23 cellular contexts compared by ENCODE assay signal in genomic region chr3:46844397-46844796, GRCh38. TPM values are rescaled to one million over a fixed set of nuclear protein-coding genes. Genes with fewer than 3 reads are reported as not detected.
DNase-seq lines count a peak whose midpoint lies in the region; ATAC-seq and TF ChIP-seq lines count a peak whose summit lies in the region.
"Had no signal": no experiment of that assay in that cellular context is flagged by ENCODE, and none has a peak within 500 bp of the region (broad histone marks: within the 10 kb centered on the region; RNA-seq: fewer than 3 reads in every experiment).

No MANE protein-coding gene starts in this region.

- no peaks in the 10 kb centered on the region for H3K9me2 ChIP-seq in GM23338 (ENCODE audit: insufficient read depth)
- no peaks in the 10 kb centered on the region for H3K9me2 ChIP-seq in MM.1S (replicated peaks; ENCODE audit: insufficient read depth, low read length)

- CTCF ChIA-PET in activated CD8-positive, alpha-beta T cell treated with anti-CD3 and anti-CD28 coated beads, Interleukin-2, amount 10 ng/mL, durations not matched to agents 7 days and 5 days (lab: Charles Lee) = interaction anchor here (1.0 kb wide), 1 partner anchor 65 kb away, joined by 4 read pairs; no protein-coding TSS in a partner anchor
- CTCF ChIA-PET in activated CD8-positive, alpha-beta T cell treated with anti-CD3 and anti-CD28 coated beads for 36 hours (lab: Charles Lee) = no interaction called here

- H3K9me3 ChIP-seq in sigmoid colon (peaks cover 0 to 9% (median 0%) of the 10 kb centered on the region in 4 donors), MM.1S (replicated peaks; ENCODE audit: insufficient read depth, low read length) (no peaks in the 10 kb centered on the region)
- H3K9me3 ChIP-seq: thyroid gland had no signal

- no peak overlapping the region for H3K27ac ChIP-seq in GM23338 (ENCODE audit: low read depth)
- H3K27ac ChIP-seq in sigmoid colon = peak overlapping the region in 3 of 4 donors; percentile 80 to 87 (median 83)
- no peak overlapping the region for H3K27ac ChIP-seq in MM.1S (ENCODE audit: low read length)
- H3K27ac ChIP-seq: A549, KMS-11 had no signal

- intact Hi-C loops in activated CD8-positive, alpha-beta T cell treated with anti-CD3 and anti-CD28 coated beads for 36 hours (cut with micrococcal nuclease) = no loop called here
- intact Hi-C loops in sigmoid colon (cut with DNase I) = no loop called here

- no peak overlapping the region for H3K9ac ChIP-seq in MM.1S (ENCODE audit: low read length)
- H3K9ac ChIP-seq: KMS-11, parathyroid adenoma had no signal

- H3K27me3 ChIP-seq in GM23338 (ENCODE audit: insufficient read depth) = peaks cover 14% of the 10 kb centered on the region; the same call in 1 of the 2 replicates
- H3K27me3 ChIP-seq in sigmoid colon = no peaks in the 10 kb centered on the region
- peaks cover 13% of the 10 kb centered on the region; the same call in 1 of the 2 replicates for H3K27me3 ChIP-seq in MM.1S (replicated peaks; ENCODE audit: insufficient read depth, low read length)
- H3K27me3 ChIP-seq: hepatocyte, thyroid gland had no signal

- 76 to 88% methylated on average over 3 of the region's 3 CpGs for WGBS in sigmoid colon, 2 donors

- no peak overlapping the region for H3K27ac Mint-ChIP-seq in activated CD8-positive, alpha-beta T cell treated with anti-CD3 and anti-CD28 coated beads, Interleukin-2, amount 10 ng/mL, durations not matched to agents 7 days and 5 days
- H3K27ac Mint-ChIP-seq in activated CD8-positive, alpha-beta T cell treated with anti-CD3 and anti-CD28 coated beads for 36 hours = no peak overlapping the region
- H3K27ac Mint-ChIP-seq in GM23338 (no peak overlapping the region), immature natural killer cell (peak overlapping the region in 5 of 6 donors; percentile 3 to 68 (median 48))

- 0 out of 2 replicates have a peak, but pooled peaks cover 3% of the 10 kb centered on the region for H3F3A ChIP-seq in GM23338 (replicated peaks; ENCODE audit: low read depth)
- H3F3A ChIP-seq in MM.1S (ENCODE audit: insufficient read depth, low read length) = no peaks in the 10 kb centered on the region

- H4K20me1 ChIP-seq in GM23338 (replicated peaks; ENCODE audit: insufficient read depth) = no peaks in the 10 kb centered on the region
- H4K20me1 ChIP-seq in MM.1S (ENCODE audit: insufficient read depth, low read length) = no peaks in the 10 kb centered on the region

- no peak overlapping the region for H3K4me2 ChIP-seq in GM23338
- no peak overlapping the region for H3K4me2 ChIP-seq in MM.1S (ENCODE audit: low read depth, low read length)
- H3K4me2 ChIP-seq: A549, KMS-11 had no signal

- ATAC-seq in activated CD8-positive, alpha-beta T cell treated with anti-CD3 and anti-CD28 coated beads, Interleukin-2, amount 10 ng/mL, durations not matched to agents 7 days and 5 days = no peak
- no peak for ATAC-seq in activated CD8-positive, alpha-beta T cell treated with anti-CD3 and anti-CD28 coated beads for 36 hours
- ATAC-seq in GM23338 (no peak), HG02763 (IDR thresholded peaks at IDR 0.05; ENCODE audit: unreplicated experiment) (no peak), HG03045 (IDR thresholded peaks at IDR 0.05; ENCODE audit: unreplicated experiment) (no peak)
- ATAC-seq: A549 had no signal

- H3K79me2 ChIP-seq in GM23338 (replicated peaks; ENCODE audit: insufficient read depth) (no peaks in the 10 kb centered on the region), MM.1S (ENCODE audit: low read length) (no peaks in the 10 kb centered on the region)
- H3K79me2 ChIP-seq: hepatocyte, parathyroid adenoma had no signal

- H3K27me3 Mint-ChIP-seq in activated CD8-positive, alpha-beta T cell treated with anti-CD3 and anti-CD28 coated beads, Interleukin-2, amount 10 ng/mL, durations not matched to agents 7 days and 5 days (ENCODE audit: low read depth) = peaks cover 30% of the 10 kb centered on the region
- no peaks in the 10 kb centered on the region for H3K27me3 Mint-ChIP-seq in activated CD8-positive, alpha-beta T cell treated with anti-CD3 and anti-CD28 coated beads for 36 hours
- H3K27me3 Mint-ChIP-seq in GM23338 (ENCODE audit: insufficient read depth, low read depth, poor library complexity) = peaks cover 10% of the 10 kb centered on the region
- peaks cover 4 to 5% (median 4%) of the 10 kb centered on the region in 3 donors for H3K27me3 Mint-ChIP-seq in immature natural killer cell (ENCODE audit: low read depth in 3 of 3)

- peaks cover 12% of the 10 kb centered on the region for H3K9me3 Mint-ChIP-seq in activated CD8-positive, alpha-beta T cell treated with anti-CD3 and anti-CD28 coated beads, Interleukin-2, amount 10 ng/mL, durations not matched to agents 7 days and 5 days (ENCODE audit: insufficient read depth)
- H3K9me3 Mint-ChIP-seq in activated CD8-positive, alpha-beta T cell treated with anti-CD3 and anti-CD28 coated beads for 36 hours = peaks cover 13% of the 10 kb centered on the region
- H3K9me3 Mint-ChIP-seq in GM23338 (peaks cover 24% of the 10 kb centered on the region), immature natural killer cell (peaks cover 10 to 24% (median 19%) of the 10 kb centered on the region in 6 donors)

- POLR2A ChIA-PET in activated CD8-positive, alpha-beta T cell treated with anti-CD3 and anti-CD28 coated beads, Interleukin-2, amount 10 ng/mL, durations not matched to agents 7 days and 5 days (lab: Charles Lee) = no interaction called here
- POLR2A ChIA-PET in activated CD8-positive, alpha-beta T cell treated with anti-CD3 and anti-CD28 coated beads for 36 hours (lab: Charles Lee) = no interaction called here

- no peak for TF ChIP-seq EP300 in sigmoid colon (IDR thresholded peaks at IDR 0.05)

- peaks cover 4% of the 10 kb centered on the region for H3K4me1 ChIP-seq in GM23338 (ENCODE audit: insufficient read depth)
- H3K4me1 ChIP-seq in sigmoid colon = peaks cover 0 to 27% (median 14%) of the 10 kb centered on the region in 4 donors
- H3K4me1 ChIP-seq in MM.1S (ENCODE audit: low read length) = peaks cover 7% of the 10 kb centered on the region; the same call in 1 of the 2 replicates
- H3K4me1 ChIP-seq: A549 had no signal

- no peak overlapping the region for H3K4me3 Mint-ChIP-seq in activated CD8-positive, alpha-beta T cell treated with anti-CD3 and anti-CD28 coated beads, Interleukin-2, amount 10 ng/mL, durations not matched to agents 7 days and 5 days
- H3K4me3 Mint-ChIP-seq in activated CD8-positive, alpha-beta T cell treated with anti-CD3 and anti-CD28 coated beads for 36 hours = no peak overlapping the region
- H3K4me3 Mint-ChIP-seq in GM23338 (peak overlapping the region; percentile 74; the same call in 1 of the 3 replicates), immature natural killer cell (peak overlapping the region; percentile 15 to 83 (median 81))

- TF ChIP-seq POLR2A in sigmoid colon (IDR thresholded peaks at IDR 0.05) = no peak

- H2AFZ ChIP-seq in GM23338 = no peak overlapping the region
- H2AFZ ChIP-seq in MM.1S (ENCODE audit: low read length) = no peak overlapping the region

- peaks cover 12% of the 10 kb centered on the region for H3K4me1 Mint-ChIP-seq in activated CD8-positive, alpha-beta T cell treated with anti-CD3 and anti-CD28 coated beads, Interleukin-2, amount 10 ng/mL, durations not matched to agents 7 days and 5 days (ENCODE audit: low read depth)
- peaks cover 5% of the 10 kb centered on the region for H3K4me1 Mint-ChIP-seq in activated CD8-positive, alpha-beta T cell treated with anti-CD3 and anti-CD28 coated beads for 36 hours (ENCODE audit: low read depth)
- H3K4me1 Mint-ChIP-seq in GM23338 = peaks cover 13% of the 10 kb centered on the region; the same call in 2 of the 3 replicates
- peaks cover 4 to 6% of the 10 kb centered on the region in 2 donors for H3K4me1 Mint-ChIP-seq in immature natural killer cell

- peak; percentile 18 for DNase-seq in activated CD8-positive, alpha-beta T cell treated with anti-CD3 and anti-CD28 coated beads, Interleukin-2, amount 10 ng/mL, durations not matched to agents 7 days and 5 days
- DNase-seq in activated CD8-positive, alpha-beta T cell treated with anti-CD3 and anti-CD28 coated beads for 36 hours = no peak
- no peak for DNase-seq in GM23338 (ENCODE audit: low spot score)
- no peak for DNase-seq in immature natural killer cell
- no peak for DNase-seq in sigmoid colon
- no peak for DNase-seq in MM.1S
- DNase-seq: activated CD4-positive, CD25-positive, alpha-beta regulatory T cell treated with anti-CD3 and anti-CD28 coated beads, Interleukin-2, amount 50 U/mL, for 72 hours; anterior cingulate cortex; DMS79 treated with DMSO at 0.1 percent for 48 hours; NCI-H1105; NCI-H2107; NCI-H526 treated with DMSO at 0.1 percent for 48 hours; OCI-M1; stimulated activated CD4-positive, alpha-beta T cell treated with anti-CD3 and anti-CD28 coated beads, Interleukin-4, amount 100 ng/mL, for 4 hours; thyroid gland had no signal

- peaks cover 4% of the 10 kb centered on the region for H3K36me3 Mint-ChIP-seq in activated CD8-positive, alpha-beta T cell treated with anti-CD3 and anti-CD28 coated beads, Interleukin-2, amount 10 ng/mL, durations not matched to agents 7 days and 5 days (ENCODE audit: low read depth)
- H3K36me3 Mint-ChIP-seq in activated CD8-positive, alpha-beta T cell treated with anti-CD3 and anti-CD28 coated beads for 36 hours (ENCODE audit: low read depth) = peaks cover 3% of the 10 kb centered on the region
- H3K36me3 Mint-ChIP-seq in GM23338 (ENCODE audit: low read depth) (peaks cover 1% of the 10 kb centered on the region; the same call in 2 of the 3 replicates), immature natural killer cell (peaks cover 5 to 8% (median 6%) of the 10 kb centered on the region in 3 donors)
- H3K36me3 Mint-ChIP-seq: CD14-positive monocyte had no signal

- no peak for TF ChIP-seq CTCF in activated CD8-positive, alpha-beta T cell treated with anti-CD3 and anti-CD28 coated beads for 36 hours (IDR thresholded peaks at IDR 0.05)
- no peak for TF ChIP-seq CTCF in GM23338 (conservative IDR thresholded peaks at IDR 0.05; ENCODE audit: low read depth in 2 of 2)
- no peak for TF ChIP-seq CTCF in sigmoid colon (IDR thresholded peaks at IDR 0.05)
- no peak for TF ChIP-seq CTCF in MM.1S (IDR thresholded peaks at IDR 0.05; ENCODE audit: low read length)

- H3K36me3 ChIP-seq in GM23338 (ENCODE audit: insufficient read depth) (no peaks in the 10 kb centered on the region), sigmoid colon (no peaks in the 10 kb centered on the region), MM.1S (replicated peaks; ENCODE audit: insufficient read depth, low read length) (no peaks in the 10 kb centered on the region)
- H3K36me3 ChIP-seq: thyroid gland had no signal

- H3K4me3 ChIP-seq in GM23338 (no peak overlapping the region; the same call in 1 of the 2 replicates), sigmoid colon (no peak overlapping the region), MM.1S (ENCODE audit: low read length) (no peak overlapping the region)
- H3K4me3 ChIP-seq: A549 had no signal

RNA-seq across cellular contexts. Expression of gene MYL3, which starts 18.8 kb away (rescaled TPM):
- total RNA-seq in activated CD8-positive, alpha-beta T cell treated with anti-CD3 and anti-CD28 coated beads, Interleukin-2, amount 10 ng/mL, durations not matched to agents 7 days and 5 days = not detected
- not detected for total RNA-seq in activated CD8-positive, alpha-beta T cell treated with anti-CD3 and anti-CD28 coated beads for 36 hours
- not detected in 2 replicates for total RNA-seq in GM23338 (2014; rRNA removed; shearing (Covaris generic))
- polyA plus RNA-seq in GM23338 (2016; fragmentation: Nextera tagmentation; extraction: Ambion mirVana) (1.0 TPM in 1 of 2 replicates, not detected in the other), immature natural killer cell (not detected), sigmoid colon (10 to 100 TPM in 1 of 3 donors, 1 to 10 TPM in 2; 2.4 to 11.8 (median 8.4) TPM)
- 10 to 100 TPM in 1 of 4 donors, 1 to 10 TPM in 3; 1.5 to 10.8 (median 2.7) TPM for total RNA-seq in sigmoid colon
- total RNA-seq: mononuclear cell had no signal
- polyA plus RNA-seq: CD14-positive monocyte had no signal

RNA-seq across cellular contexts. Expression of gene PTH1R, which starts 33.1 kb away (rescaled TPM):
- not detected for total RNA-seq in activated CD8-positive, alpha-beta T cell treated with anti-CD3 and anti-CD28 coated beads, Interleukin-2, amount 10 ng/mL, durations not matched to agents 7 days and 5 days
- not detected for total RNA-seq in activated CD8-positive, alpha-beta T cell treated with anti-CD3 and anti-CD28 coated beads for 36 hours
- total RNA-seq in GM23338 (2014; rRNA removed; shearing (Covaris generic)) = 1.3 and 5.7 TPM in 2 replicates
- polyA plus RNA-seq in GM23338 (2016; fragmentation: Nextera tagmentation; extraction: Ambion mirVana) (1.1 and 1.9 TPM in 2 replicates), immature natural killer cell (not detected), sigmoid colon (1 to 10 TPM; 1.2 to 5.2 (median 3.6) TPM)
- total RNA-seq in sigmoid colon = 1 to 10 TPM; 3.6 to 9.0 (median 6.0) TPM
- total RNA-seq: mononuclear cell had no signal
- polyA plus RNA-seq: CD14-positive monocyte had no signal

Comparison
In these comparisons a context has a peak if more than half of its experiments do, and no peak if none do; other contexts are left out.
1. H3K27ac Mint-ChIP-seq: peak in immature natural killer cell (5 of 6); none in activated CD8-positive, alpha-beta T cell treated with anti-CD3 and anti-CD28 coated beads, Interleukin-2, amount 10 ng/mL, durations not matched to agents 7 days and 5 days (single experiment), activated CD8-positive, alpha-beta T cell treated with anti-CD3 and anti-CD28 coated beads for 36 hours (single experiment) and GM23338 (single experiment).
2. H3K4me3 Mint-ChIP-seq: peak in GM23338 (single experiment) and immature natural killer cell (5 of 5); none in activated CD8-positive, alpha-beta T cell treated with anti-CD3 and anti-CD28 coated beads, Interleukin-2, amount 10 ng/mL, durations not matched to agents 7 days and 5 days (single experiment) and activated CD8-positive, alpha-beta T cell treated with anti-CD3 and anti-CD28 coated beads for 36 hours (single experiment).
3. H3K27ac ChIP-seq: peak in sigmoid colon (3 of 4); none in GM23338 (single experiment) and MM.1S (single experiment).